1 cellular context compared by ENCODE assay signal in genomic region chr7:7182156-7183060, GRCh38.
A peak's percentile ranks its signal among the peaks of the same experiment; 100 is the strongest.
TF ChIP-seq lines count a peak whose summit lies in the region.

C1GALT1 (plus strand) TSS chr7:7182544; CDS start chr7:7234320, 51,776 bp downstream.

TF ChIP-seq in IMR-90, 13 proteins besides CTCF, POLR2A, EP300 and RAD21 (continued from another document):
- no peak for TF ChIP-seq MAFK (IDR thresholded peaks at IDR 0.05; ENCODE audit: low read depth, low read length)
- TF ChIP-seq SMC3 (IDR thresholded peaks at IDR 0.05; ENCODE audit: low read depth, low read length): peak; percentile 36
- TF ChIP-seq CHD1 (IDR thresholded peaks at IDR 0.05; ENCODE audit: low read depth, low read length): no peak
- no peak for TF ChIP-seq RCOR1 (IDR thresholded peaks at IDR 0.05; ENCODE audit: insufficient replicate concordance, low read length)
